24 cellular contexts compared by ENCODE assay signal in genomic region chr2:213164263-213164662, GRCh38.
"Had no signal": no experiment of that assay in that cellular context is flagged by ENCODE, and none has a peak within 500 bp of the region (broad histone marks: within the 10 kb centered on the region; RNA-seq: fewer than 3 reads in every experiment).

No MANE protein-coding gene starts in this region.

- H3K36me3 Mint-ChIP-seq: activated naive CD4-positive, alpha-beta T cell treated with anti-CD3 and anti-CD28 coated beads, Interleukin-2, amount 10 ng/mL, durations not matched to agents 7 days and 5 days; type B pancreatic cell had no signal

- H3K9me3 ChIP-seq: esophagus squamous epithelium, gastrocnemius medialis, sigmoid colon, testis, vagina had no signal

- H3K36me3 ChIP-seq: esophagus squamous epithelium, gastrocnemius medialis, sigmoid colon, vagina had no signal

- H3K4me2 ChIP-seq: smooth muscle cell had no signal

- H3K4me3 Mint-ChIP-seq: activated CD4-positive, alpha-beta memory T cell treated with anti-CD3 and anti-CD28 coated beads, Interleukin-2, amount 10 ng/mL, durations not matched to agents 7 days and 5 days; activated CD4-positive, alpha-beta T cell treated with anti-CD3 and anti-CD28 coated beads, Interleukin-2, amount 10 ng/mL, durations not matched to agents 24 days and 14 days; activated naive CD4-positive, alpha-beta T cell treated with anti-CD3 and anti-CD28 coated beads, Interleukin-2, amount 10 ng/mL, durations not matched to agents 7 days and 5 days; endodermal cell; nephron progenitor cell; type B pancreatic cell had no signal

- H3K27ac Mint-ChIP-seq: activated CD4-positive, alpha-beta memory T cell treated with anti-CD3 and anti-CD28 coated beads, Interleukin-2, amount 10 ng/mL, durations not matched to agents 7 days and 5 days; activated CD4-positive, alpha-beta T cell treated with anti-CD3 and anti-CD28 coated beads, Interleukin-2, amount 10 ng/mL, durations not matched to agents 24 days and 14 days; activated naive CD4-positive, alpha-beta T cell treated with anti-CD3 and anti-CD28 coated beads, Interleukin-2, amount 10 ng/mL, durations not matched to agents 7 days and 5 days; endodermal cell; nephron progenitor cell; type B pancreatic cell had no signal

- H3K4me3 ChIP-seq: esophagus squamous epithelium, gastrocnemius medialis, sigmoid colon, smooth muscle cell, testis, vagina had no signal

- H3K9me3 Mint-ChIP-seq: activated CD4-positive, alpha-beta memory T cell treated with anti-CD3 and anti-CD28 coated beads, Interleukin-2, amount 10 ng/mL, durations not matched to agents 7 days and 5 days; activated CD4-positive, alpha-beta T cell treated with anti-CD3 and anti-CD28 coated beads, Interleukin-2, amount 10 ng/mL, durations not matched to agents 24 days and 14 days; activated naive CD4-positive, alpha-beta T cell treated with anti-CD3 and anti-CD28 coated beads, Interleukin-2, amount 10 ng/mL, durations not matched to agents 7 days and 5 days; endodermal cell; nephron progenitor cell had no signal

- H3K4me1 Mint-ChIP-seq: activated CD4-positive, alpha-beta memory T cell treated with anti-CD3 and anti-CD28 coated beads, Interleukin-2, amount 10 ng/mL, durations not matched to agents 7 days and 5 days; activated CD4-positive, alpha-beta T cell treated with anti-CD3 and anti-CD28 coated beads, Interleukin-2, amount 10 ng/mL, durations not matched to agents 24 days and 14 days; activated naive CD4-positive, alpha-beta T cell treated with anti-CD3 and anti-CD28 coated beads, Interleukin-2, amount 10 ng/mL, durations not matched to agents 7 days and 5 days; endodermal cell; nephron progenitor cell had no signal

- H3K27ac ChIP-seq: esophagus squamous epithelium, gastrocnemius medialis, sigmoid colon, testis, vagina had no signal

- H3K4me1 ChIP-seq: testis, vagina had no signal

- DNase-seq: activated CD4-positive, alpha-beta memory T cell treated with anti-CD3 and anti-CD28 coated beads, Interleukin-2, amount 10 ng/mL, durations not matched to agents 7 days and 5 days; activated CD4-positive, alpha-beta T cell treated with anti-CD3 and anti-CD28 coated beads, Interleukin-2, amount 10 ng/mL, durations not matched to agents 24 days and 14 days; activated effector memory CD4-positive, alpha-beta T cell treated with anti-CD3 and anti-CD28 coated beads, Interleukin-2, amount 50 U/mL, for 16 hours; activated naive CD4-positive, alpha-beta T cell treated with anti-CD3 and anti-CD28 coated beads, Interleukin-2, amount 10 ng/mL, durations not matched to agents 7 days and 5 days; activated T-cell treated with anti-CD3 and anti-CD28 coated beads for 4 hours; amygdala; cerebellar nuclear complex; cortex of kidney; endodermal cell; esophagus squamous epithelium; gastrocnemius medialis; hypothalamus; left ventricle myocardium superior; nephron progenitor cell; nucleus accumbens; sigmoid colon; stimulated activated CD4-positive, alpha-beta T cell treated with anti-CD3 and anti-CD28 coated beads, Interleukin-15, amount 100 ng/mL, for 24 hours; stimulated activated naive CD4-positive, alpha-beta T cell; T1000; testis had no signal

- H3K27me3 ChIP-seq: esophagus squamous epithelium, gastrocnemius medialis, sigmoid colon, testis, vagina had no signal

- H3K27me3 Mint-ChIP-seq: activated CD4-positive, alpha-beta memory T cell treated with anti-CD3 and anti-CD28 coated beads, Interleukin-2, amount 10 ng/mL, durations not matched to agents 7 days and 5 days; activated CD4-positive, alpha-beta T cell treated with anti-CD3 and anti-CD28 coated beads, Interleukin-2, amount 10 ng/mL, durations not matched to agents 24 days and 14 days; activated naive CD4-positive, alpha-beta T cell treated with anti-CD3 and anti-CD28 coated beads, Interleukin-2, amount 10 ng/mL, durations not matched to agents 7 days and 5 days; type B pancreatic cell had no signal

- ATAC-seq: activated CD4-positive, CD25-positive, alpha-beta regulatory T cell treated with anti-CD3 and anti-CD28 coated beads, Interleukin-2, amount 50 U/mL, for 24 hours; gastrocnemius medialis; left ventricle myocardium superior had no signal
